ENCODE assay signal across 27 cellular contexts in genomic region chr6:110554966-110555460, GRCh38.
DNase-seq lines count a peak whose midpoint lies in the region; ATAC-seq and TF ChIP-seq lines count a peak whose summit lies in the region.
"Had no signal": no experiment of that assay in that cellular context is flagged by ENCODE, and none has a peak within 500 bp of the region (broad histone marks: within the 10 kb centered on the region; RNA-seq: fewer than 3 reads in every experiment).

No MANE protein-coding gene starts in this region.

- H3K27ac Mint-ChIP-seq in Calu3 (ENCODE audit: unreplicated experiment) = no peak overlapping the region
- H3K27ac Mint-ChIP-seq: activated naive CD4-positive, alpha-beta T cell treated with anti-CD3 and anti-CD28 coated beads for 36 hours; stimulated activated naive CD8-positive, alpha-beta T cell treated with anti-CD3 and anti-CD28 coated beads, Interleukin-15, Interleukin-2, amounts not matched to agents 100 ng/mL and 50 ng/mL, for 24 hours had no signal

- intact Hi-C loops in Calu3 (cut with micrococcal nuclease; ENCODE audit: unreplicated experiment) = no loop called here

- no peaks in the 10 kb centered on the region for H3K36me3 Mint-ChIP-seq in Calu3 (ENCODE audit: insufficient read depth, unreplicated experiment)

- H3K4me3 Mint-ChIP-seq in Calu3 (ENCODE audit: low read depth, unreplicated experiment) = no peak overlapping the region
- H3K4me3 Mint-ChIP-seq: activated naive CD4-positive, alpha-beta T cell treated with anti-CD3 and anti-CD28 coated beads for 36 hours; activated T-cell treated with anti-CD3 and anti-CD28 coated beads, Interleukin-2, amount 50 U/mL, for 4 hours; stimulated activated naive CD8-positive, alpha-beta T cell treated with anti-CD3 and anti-CD28 coated beads, Interleukin-15, Interleukin-2, amounts not matched to agents 100 ng/mL and 50 ng/mL, for 24 hours had no signal

- TF ChIP-seq CTCF in Calu3 (IDR thresholded peaks at IDR 0.05; ENCODE audit: unreplicated experiment) = no peak

- H3K4me1 Mint-ChIP-seq in Calu3 (ENCODE audit: low read depth, unreplicated experiment) = no peaks in the 10 kb centered on the region

- H3K27me3 Mint-ChIP-seq in Calu3 (ENCODE audit: unreplicated experiment) = no peaks in the 10 kb centered on the region

- BruUV-seq in Calu3 (replicated peaks; lab: Mats Ljungman, UMichigan) = no TSS peak

- H3K9me3 Mint-ChIP-seq in Calu3 (ENCODE audit: low read depth, unreplicated experiment) = peaks cover 8% of the 10 kb centered on the region

- CTCF ChIA-PET in Calu3 (lab: Charles Lee) = interaction anchor here (1.2 kb wide), 1 partner anchor 12 kb away, joined by 3 read pairs; no protein-coding TSS in a partner anchor

- ATAC-seq in HG02852 (IDR thresholded peaks at IDR 0.05; ENCODE audit: unreplicated experiment) = no peak
- ATAC-seq in GM21717 (IDR thresholded peaks at IDR 0.05; ENCODE audit: unreplicated experiment) = no peak
- ATAC-seq: A549; activated T-cell treated with anti-CD3 and anti-CD28 coated beads, Interleukin-2, amount 50 U/mL, for 4 hours; lower lobe of right lung had no signal

- DNase-seq in C1 segment of cervical spinal cord (lab: John Stamatoyannopoulos, UW) (peak in 12 of 14 donors; percentile 14 to 89 (median 76)), amygdala (lab: John Stamatoyannopoulos, UW) (peak in 54 of 56 donors; percentile 16 to 96 (median 72)), hippocampal formation (lab: John Stamatoyannopoulos, UW) (peak; percentile 80 to 91), occipital lobe (lab: John Stamatoyannopoulos, UW) (peak; percentile 70), Calu3 (no peak)
- no peak for DNase-seq in effector CD8-positive, alpha-beta T cell (lab: John Stamatoyannopoulos, UW)
- DNase-seq: activated CD4-positive, alpha-beta T cell treated with anti-CD3 and anti-CD28 coated beads for 1 hour; activated CD8-positive, alpha-beta memory T cell treated with anti-CD3 and anti-CD28 coated beads for 24 hours; activated naive CD4-positive, alpha-beta T cell treated with anti-CD3 and anti-CD28 coated beads for 36 hours; activated T-cell treated with anti-CD3 and anti-CD28 coated beads, Interleukin-2, amount 50 U/mL, for 4 hours; amniotic stem cell; BE2C; central memory CD4-positive, alpha-beta T cell; COR-L47; GM23248; lower lobe of right lung; MG63; NCI-H146; NCI-H2171; NCI-H524; retina; stimulated activated CD4-positive, alpha-beta T cell treated with anti-CD3 and anti-CD28 coated beads, Interleukin-4, amount 100 ng/mL, for 4 hours; T1000 had no signal

Comparison
In these comparisons a context has a peak if more than half of its experiments do, and no peak if none do; other contexts are left out.
1. DNase-seq: peak in C1 segment of cervical spinal cord (12 of 14), amygdala (54 of 56), hippocampal formation (2 of 2) and occipital lobe (single experiment); none in effector CD8-positive, alpha-beta T cell (single experiment) and Calu3 (single experiment).